28 cellular contexts compared by ENCODE assay signal in genomic region chr9:72816666-72817065, GRCh38.
DNase-seq lines count a peak whose midpoint lies in the region; ATAC-seq, FAIRE-seq and TF ChIP-seq lines count a peak whose summit lies in the region.
"Had no signal": no experiment of that assay in that cellular context is flagged by ENCODE, and none has a peak within 500 bp of the region (broad histone marks: within the 10 kb centered on the region; RNA-seq: fewer than 3 reads in every experiment).

No MANE protein-coding gene starts in this region.

- DNase-seq in H1 (ENCODE audit: low read depth in 1 of 2, low spot score in 2 of 2), result no peak
- no peak for DNase-seq in glutamatergic neuron
- no peak for DNase-seq in activated naive CD8-positive, alpha-beta T cell treated with anti-CD3 and anti-CD28 coated beads, Interleukin-2, amount 50 U/mL, for 24 hours
- no peak for DNase-seq in effector memory CD8-positive, alpha-beta T cell
- DNase-seq in activated T-cell treated with anti-CD3 and anti-CD28 coated beads, Interleukin-2, amount 50 U/mL, for 48 hours, result no peak
- no peak for DNase-seq in activated CD4-positive, alpha-beta T cell treated with anti-CD3 and anti-CD28 coated beads for 1 hour
- DNase-seq: 8988T; ACHN; BE2C; C1 segment of cervical spinal cord; CD4-positive, alpha-beta memory T cell; CD4-positive, CD25-positive, alpha-beta regulatory T cell; CD8-positive, alpha-beta memory T cell; COR-L47; DMS 273 treated with DMSO at 0.1 percent for 48 hours; DMS153; DMS53; DMS79; DND-41; EL; GDM1 had no signal

- H4K20me1 ChIP-seq in KMS-11 (ENCODE audit: insufficient read depth) (no peaks in the 10 kb centered on the region), H1 (replicated peaks in 1 of 2; ENCODE audit: control insufficient read depth in 1 of 2, insufficient read depth in 2 of 2, low read length in 2 of 2) (no peaks in the 10 kb centered on the region)
- H4K20me1 ChIP-seq: BLaER1 had no signal

- no peaks in the 10 kb centered on the region for H3K27me3 Mint-ChIP-seq in glutamatergic neuron (ENCODE audit: unreplicated experiment)
- peaks cover 9% of the 10 kb centered on the region for H3K27me3 Mint-ChIP-seq in activated naive CD8-positive, alpha-beta T cell treated with anti-CD3 and anti-CD28 coated beads, Interleukin-2, amount 50 U/mL, for 24 hours
- H3K27me3 Mint-ChIP-seq in effector memory CD8-positive, alpha-beta T cell, result peaks cover 0 to 16% of the 10 kb centered on the region in 2 donors

- no peak overlapping the region for H3K4me3 ChIP-seq in KMS-11 (IDR thresholded peaks at IDR 0.05; ENCODE audit: insufficient read depth, low read depth, low read length)
- H3K4me3 ChIP-seq in H1 (ENCODE audit: extremely low read depth in 1 of 4, insufficient read depth in 2 of 4, low read depth in 3 of 4, low read length in 4 of 4), result no peak overlapping the region
- H3K4me3 ChIP-seq: BLaER1, GM12878 had no signal

- H3K9me3 ChIP-seq in H1 (ENCODE audit: insufficient read depth in 2 of 2, low read depth in 1 of 2, low read length in 1 of 2), result no peaks in the 10 kb centered on the region
- H3K9me3 ChIP-seq: BE2C, BLaER1 had no signal

- no peak overlapping the region for H2AK5ac ChIP-seq in H1 (ENCODE audit: low read depth, low read length)

- no peaks in the 10 kb centered on the region for H3K36me3 Mint-ChIP-seq in glutamatergic neuron (ENCODE audit: unreplicated experiment)
- H3K36me3 Mint-ChIP-seq in activated naive CD8-positive, alpha-beta T cell treated with anti-CD3 and anti-CD28 coated beads, Interleukin-2, amount 50 U/mL, for 24 hours (ENCODE audit: low read depth), result no peaks in the 10 kb centered on the region
- no peaks in the 10 kb centered on the region for H3K36me3 Mint-ChIP-seq in effector memory CD8-positive, alpha-beta T cell (ENCODE audit: insufficient read depth)
- H3K36me3 Mint-ChIP-seq: CD14-positive monocyte; CD4-positive, alpha-beta memory T cell; CD4-positive, CD25-positive, alpha-beta regulatory T cell; CD8-positive, alpha-beta memory T cell had no signal

- H2BK120ac ChIP-seq in H1 (replicated peaks; ENCODE audit: low read depth, low read length), result no peak overlapping the region

- H4K8ac ChIP-seq in H1 (ENCODE audit: extremely low read depth, insufficient read depth, low read length), result no peak overlapping the region

- no peak overlapping the region for H3K18ac ChIP-seq in H1 (ENCODE audit: extremely low read depth, low read length)

- no peak overlapping the region for H4K91ac ChIP-seq in H1 (replicated peaks; ENCODE audit: insufficient read length, low read length)

- no peak for TF ChIP-seq EP300 in H1 (IDR thresholded peaks at IDR 0.05; ENCODE audit: borderline replicate concordance in 1 of 2, low read depth in 2 of 2, low read length in 2 of 2)

- H2AFZ ChIP-seq in KMS-11 (ENCODE audit: low read depth), result 0 out of 2 replicates have a peak overlapping the region, but pooled peaks have one; percentile 35
- H2AFZ ChIP-seq in H1 (ENCODE audit: low read length), result no peak overlapping the region

- POLR2A ChIA-PET in H1 (lab: Charles Lee; ENCODE audit: partially characterized antibody), result no interaction called here

- no peaks in the 10 kb centered on the region for H3K36me3 ChIP-seq in KMS-11 (ENCODE audit: insufficient read depth)
- no peaks in the 10 kb centered on the region for H3K36me3 ChIP-seq in H1 (ENCODE audit: control insufficient read depth in 2 of 4, insufficient read depth in 4 of 4, low read length in 3 of 4)
- H3K36me3 ChIP-seq: BE2C, BLaER1 had no signal

- no peak overlapping the region for H2BK20ac ChIP-seq in H1 (ENCODE audit: low read length)

- H3K79me1 ChIP-seq in H1 (ENCODE audit: low read depth, low read length), result no peaks in the 10 kb centered on the region

- no peak overlapping the region for H3K4ac ChIP-seq in H1 (replicated peaks; ENCODE audit: insufficient read length, low read depth, low read length)

- no peak for ATAC-seq in activated naive CD8-positive, alpha-beta T cell treated with anti-CD3 and anti-CD28 coated beads, Interleukin-2, amount 50 U/mL, for 24 hours
- no peak for ATAC-seq in effector memory CD8-positive, alpha-beta T cell (replicated peaks)

- H3K79me2 ChIP-seq in KMS-11 (ENCODE audit: insufficient read depth, low read depth) (no peaks in the 10 kb centered on the region), H1 (ENCODE audit: control insufficient read depth in 1 of 2, insufficient read depth in 2 of 2, low read length in 2 of 2) (no peaks in the 10 kb centered on the region)

- TF ChIP-seq CTCF in KMS-11 (conservative IDR thresholded peaks at IDR 0.05; ENCODE audit: low read depth, low read length), result no peak
- TF ChIP-seq CTCF in H1 (IDR thresholded peaks at IDR 0.05; ENCODE audit: control extremely low read depth in 1 of 3, insufficient read depth in 1 of 3, low read depth in 1 of 3, low read length in 3 of 3), result no peak
- TF ChIP-seq CTCF in glutamatergic neuron (IDR thresholded peaks at IDR 0.05; ENCODE audit: partially characterized antibody, unreplicated experiment), result no peak

- no peak overlapping the region for H2BK15ac ChIP-seq in H1 (ENCODE audit: low read length)

- peak overlapping the region; percentile 54 for H3K27ac Mint-ChIP-seq in glutamatergic neuron (ENCODE audit: unreplicated experiment)
- no peak overlapping the region for H3K27ac Mint-ChIP-seq in activated naive CD8-positive, alpha-beta T cell treated with anti-CD3 and anti-CD28 coated beads, Interleukin-2, amount 50 U/mL, for 24 hours
- no peak overlapping the region for H3K27ac Mint-ChIP-seq in effector memory CD8-positive, alpha-beta T cell
- H3K27ac Mint-ChIP-seq: CD14-positive monocyte; CD4-positive, alpha-beta memory T cell; CD4-positive, CD25-positive, alpha-beta regulatory T cell; CD8-positive, alpha-beta memory T cell had no signal

- no peak overlapping the region for H2BK12ac ChIP-seq in H1 (ENCODE audit: low read depth, low read length)

- peak overlapping the region; percentile 17; the same call in 1 of the 2 replicates for H3K4me2 ChIP-seq in KMS-11
- no peak overlapping the region for H3K4me2 ChIP-seq in H1 (ENCODE audit: insufficient read depth in 1 of 2, low read depth in 2 of 2, low read length in 2 of 2)
- H3K4me2 ChIP-seq: BLaER1 had no signal

- TF ChIP-seq POLR2A in H1 (IDR thresholded peaks at IDR 0.05; ENCODE audit: control extremely low read depth in 1 of 2, low read depth in 2 of 2, low read length in 2 of 2), result no peak

- no peak overlapping the region for H3K56ac ChIP-seq in H1 (replicated peaks; ENCODE audit: insufficient read length, low read depth, low read length)

- WGBS in H1 (ENCODE audit: extremely low coverage in 1 of 2, insufficient coverage in 1 of 2, insufficient read length in 1 of 2, insufficient replicate concordance in 2 of 2, low coverage in 1 of 2, low lambda C conversion rate in 2 of 2, missing lambda C conversion rate in 1 of 2), 2 experiments, result 94% methylated on average over 8 of the region's 8 CpGs; no CpG with 5 or more reads in 1 of the 2 experiments

- CTCF ChIA-PET in H1 (lab: Charles Lee; ENCODE audit: partially characterized antibody), result no interaction called here

- H3K27me3 ChIP-seq in KMS-11 (ENCODE audit: insufficient read depth, low read depth), result no peaks in the 10 kb centered on the region
- H3K27me3 ChIP-seq in H1 (replicated peaks in 1 of 4; ENCODE audit: control insufficient read depth in 3 of 4, extremely low read depth in 1 of 4, insufficient read depth in 3 of 4, low read length in 3 of 4), result no peaks in the 10 kb centered on the region
- H3K27me3 ChIP-seq: BE2C, BLaER1 had no signal

- no peaks in the 10 kb centered on the region for H3K23me2 ChIP-seq in H1 (ENCODE audit: low read depth, low read length)

- no peak overlapping the region for H4K5ac ChIP-seq in H1 (ENCODE audit: insufficient read length, low read depth, low read length)

- H2BK5ac ChIP-seq in H1 (ENCODE audit: low read depth, low read length), result no peak overlapping the region

- H3K9ac ChIP-seq in KMS-11 (no peak overlapping the region), H1 (replicated peaks in 1 of 4; ENCODE audit: extremely low read depth in 1 of 4, low read depth in 3 of 4, low read length in 3 of 4) (no peak overlapping the region)
- H3K9ac ChIP-seq: BLaER1 had no signal

- no peak overlapping the region for H3K23ac ChIP-seq in H1 (ENCODE audit: insufficient read length)

- H3K4me1 Mint-ChIP-seq in glutamatergic neuron (ENCODE audit: low read depth, unreplicated experiment), result peaks cover 22% of the 10 kb centered on the region
- no peaks in the 10 kb centered on the region for H3K4me1 Mint-ChIP-seq in activated naive CD8-positive, alpha-beta T cell treated with anti-CD3 and anti-CD28 coated beads, Interleukin-2, amount 50 U/mL, for 24 hours
- H3K4me1 Mint-ChIP-seq in effector memory CD8-positive, alpha-beta T cell (ENCODE audit: low read depth in 2 of 2), result no peaks in the 10 kb centered on the region
- H3K4me1 Mint-ChIP-seq: CD14-positive monocyte; CD4-positive, alpha-beta memory T cell; CD4-positive, CD25-positive, alpha-beta regulatory T cell; CD8-positive, alpha-beta memory T cell had no signal

- H3K27ac ChIP-seq in KMS-11, result no peak overlapping the region
- no peak overlapping the region for H3K27ac ChIP-seq in H1 (ENCODE audit: low read depth, low read length)
- H3K27ac ChIP-seq: BLaER1 had no signal

- peak; percentile 66 for FAIRE-seq in H1 (lab: Jason Lieb, UNC)
- FAIRE-seq: A204.1, GM12892, GM18507 had no signal

- H3K4me1 ChIP-seq in KMS-11 (ENCODE audit: low read depth, poor library complexity, severe bottlenecking) (peaks cover 16% of the 10 kb centered on the region), H1 (replicated peaks in 1 of 4; ENCODE audit: control insufficient read depth in 3 of 4, insufficient read depth in 4 of 4, low read length in 3 of 4) (no peaks in the 10 kb centered on the region)
- H3K4me1 ChIP-seq: BE2C, BLaER1 had no signal

- no peaks in the 10 kb centered on the region for H3K9me3 Mint-ChIP-seq in glutamatergic neuron (ENCODE audit: unreplicated experiment)
- H3K9me3 Mint-ChIP-seq in activated naive CD8-positive, alpha-beta T cell treated with anti-CD3 and anti-CD28 coated beads, Interleukin-2, amount 50 U/mL, for 24 hours, result no peaks in the 10 kb centered on the region
- H3K9me3 Mint-ChIP-seq in effector memory CD8-positive, alpha-beta T cell, result no peaks in the 10 kb centered on the region
- H3K9me3 Mint-ChIP-seq: CD14-positive monocyte; CD4-positive, alpha-beta memory T cell; CD4-positive, CD25-positive, alpha-beta regulatory T cell had no signal

- H3K14ac ChIP-seq in H1 (ENCODE audit: insufficient read length), result no peak overlapping the region

- TF ChIP-seq RAD21 in H1 (IDR thresholded peaks at IDR 0.05 in 1 of 2, conservative IDR thresholded peaks at IDR 0.05 in 1 of 2; ENCODE audit: low read depth in 2 of 2, low read length in 2 of 2), result no peak

- H3K4me3 Mint-ChIP-seq in glutamatergic neuron (ENCODE audit: unreplicated experiment), result no peak overlapping the region
- no peak overlapping the region for H3K4me3 Mint-ChIP-seq in activated naive CD8-positive, alpha-beta T cell treated with anti-CD3 and anti-CD28 coated beads, Interleukin-2, amount 50 U/mL, for 24 hours
- H3K4me3 Mint-ChIP-seq in effector memory CD8-positive, alpha-beta T cell, result no peak overlapping the region
- H3K4me3 Mint-ChIP-seq: CD14-positive monocyte; CD4-positive, alpha-beta memory T cell; CD4-positive, CD25-positive, alpha-beta regulatory T cell; CD8-positive, alpha-beta memory T cell had no signal

TF ChIP-seq in H1, 55 proteins besides CTCF, POLR2A, EP300 and RAD21 (continues in another document):
- TF ChIP-seq FOSL1 (IDR thresholded peaks at IDR 0.05; ENCODE audit: insufficient read depth, low read depth, low read length) (no peak), TCF12 (IDR thresholded peaks at IDR 0.05; ENCODE audit: low read depth, low read length) (no peak)
